22 cellular contexts compared by ENCODE assay signal in genomic region chr4:151952711-151953254, GRCh38.
"Had no signal": no experiment of that assay in that cellular context is flagged by ENCODE, and none has a peak within 500 bp of the region (broad histone marks: within the 10 kb centered on the region; RNA-seq: fewer than 3 reads in every experiment).

No MANE protein-coding gene starts in this region.

- ATAC-seq: K562 had no signal

- H3K36me3 ChIP-seq: SJSA1 had no signal

- H3K27me3 ChIP-seq: SJSA1 had no signal

- H3K4me3 Mint-ChIP-seq: IgD-negative memory B cell had no signal

- H3K27ac Mint-ChIP-seq: IgD-negative memory B cell had no signal

- H3K4me3 ChIP-seq: K562, SJSA1, SK-N-MC had no signal

- DNase-seq: Kasumi-1, MM.1S, NCI-H1092 treated with DMSO at 0.1 percent for 48 hours, NCI-H1436, NCI-H187, NCI-H2029, NCI-H2081 treated with DMSO at 0.1 percent for 48 hours, NCI-H2171, NCI-H226, NCI-H446, NCI-H510A, NCI-H524 treated with DMSO at 0.1 percent for 48 hours, NCI-H774, Right ventricle myocardium superior, RPMI8226, SIG-M5 had no signal

- FAIRE-seq: HTR-8/SVneo, K562, RCC 7860 had no signal

- H3K4me1 Mint-ChIP-seq: IgD-negative memory B cell had no signal

- H3K36me3 Mint-ChIP-seq: IgD-negative memory B cell had no signal
